ENCODE assay signal across 35 cellular contexts in the genomic region with DNA sequence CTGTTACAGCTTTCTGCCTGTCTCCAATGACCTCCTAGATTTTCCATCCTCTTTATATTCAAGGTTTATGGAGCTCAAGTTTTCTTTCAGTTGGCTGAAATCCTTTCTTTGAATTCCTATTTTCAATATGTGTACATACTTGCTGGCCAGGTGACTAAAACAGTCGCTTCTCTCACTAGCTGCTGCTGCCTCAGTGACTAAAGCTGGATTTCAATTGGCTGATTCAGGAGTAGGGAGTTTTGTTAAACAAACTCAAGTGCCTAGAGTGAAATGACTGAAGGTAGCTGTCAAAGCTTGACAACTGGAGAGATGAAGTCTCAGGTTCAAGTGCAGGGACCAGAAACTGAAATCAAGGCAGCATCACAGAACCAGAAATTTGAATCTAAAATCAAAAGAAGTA. TPM values are rescaled to one million over a fixed set of nuclear protein-coding genes. Genes with fewer than 3 reads are reported as not detected.
"Had no signal": no experiment of that assay in that cellular context is flagged by ENCODE, and none has a peak within 500 bp of the region (broad histone marks: within the 10 kb centered on the region; RNA-seq: fewer than 3 reads in every experiment).

No MANE protein-coding gene starts in this region.

- ATAC-seq: activated CD8-positive, alpha-beta T cell treated with anti-CD3 and anti-CD28 coated beads, Interleukin-2, amount 10 ng/mL, durations not matched to agents 7 days and 5 days; SK-N-SH treated with all-trans-retinoic acid at 6 μM for 48 hours had no signal

- H3K27ac Mint-ChIP-seq: activated CD4-positive, alpha-beta T cell treated with anti-CD3 and anti-CD28 coated beads, Interleukin-2, amount 10 ng/mL, durations not matched to agents 24 days and 14 days; activated CD8-positive, alpha-beta T cell treated with anti-CD3 and anti-CD28 coated beads, Interleukin-2, amount 10 ng/mL, durations not matched to agents 7 days and 5 days; activated naive CD4-positive, alpha-beta T cell treated with anti-CD3 and anti-CD28 coated beads, Interleukin-2, amount 50 U/mL, for 24 hours; activated naive CD8-positive, alpha-beta T cell treated with anti-CD3 and anti-CD28 coated beads, Interleukin-2, amount 10 ng/mL, durations not matched to agents 7 days and 5 days; activated T-cell treated with anti-CD3 and anti-CD28 coated beads, Interleukin-2, amount 50 U/mL, for 24 hours; activated T-helper 2 cell treated with anti-CD3 and anti-CD28 coated beads, Interferon-gamma antibody, Interleukin-2, Interleukin-4, amounts not matched to agents 10 μg/mL and 5 μg/mL and 100 μg/mL, durations not matched to agents 14 hours and 24 hours and 36 hours had no signal

- H3K4me2 ChIP-seq: KMS-11 had no signal

- H3K9ac ChIP-seq: KMS-11 had no signal

- H3K4me3 Mint-ChIP-seq: activated CD4-positive, alpha-beta T cell treated with anti-CD3 and anti-CD28 coated beads, Interleukin-2, amount 10 ng/mL, durations not matched to agents 24 days and 14 days; activated CD8-positive, alpha-beta T cell treated with anti-CD3 and anti-CD28 coated beads, Interleukin-2, amount 10 ng/mL, durations not matched to agents 7 days and 5 days; activated naive CD4-positive, alpha-beta T cell treated with anti-CD3 and anti-CD28 coated beads, Interleukin-2, amount 50 U/mL, for 24 hours; activated naive CD8-positive, alpha-beta T cell treated with anti-CD3 and anti-CD28 coated beads, Interleukin-2, amount 10 ng/mL, durations not matched to agents 7 days and 5 days; activated T-cell treated with anti-CD3 and anti-CD28 coated beads, Interleukin-2, amount 50 U/mL, for 24 hours had no signal

- H3K27ac ChIP-seq: ascending aorta, KMS-11, Peyer's patch, WERI-Rb-1 had no signal

- H3K27me3 ChIP-seq: ascending aorta, Peyer's patch had no signal

- H3K4me1 Mint-ChIP-seq: activated CD4-positive, alpha-beta T cell treated with anti-CD3 and anti-CD28 coated beads, Interleukin-2, amount 10 ng/mL, durations not matched to agents 24 days and 14 days; activated naive CD8-positive, alpha-beta T cell treated with anti-CD3 and anti-CD28 coated beads, Interleukin-2, amount 10 ng/mL, durations not matched to agents 7 days and 5 days had no signal

- H3K36me3 Mint-ChIP-seq: activated naive CD4-positive, alpha-beta T cell treated with anti-CD3 and anti-CD28 coated beads, Interleukin-2, amount 50 U/mL, for 24 hours; activated naive CD8-positive, alpha-beta T cell treated with anti-CD3 and anti-CD28 coated beads, Interleukin-2, amount 10 ng/mL, durations not matched to agents 7 days and 5 days had no signal

- H3K9me3 ChIP-seq: ascending aorta, Peyer's patch had no signal

- H3K36me3 ChIP-seq: ascending aorta, Peyer's patch, WERI-Rb-1 had no signal

- H3K4me3 ChIP-seq: ascending aorta, Peyer's patch had no signal

- H3K9me3 Mint-ChIP-seq: activated CD4-positive, alpha-beta T cell treated with anti-CD3 and anti-CD28 coated beads, Interleukin-2, amount 10 ng/mL, durations not matched to agents 24 days and 14 days; activated naive CD4-positive, alpha-beta T cell treated with anti-CD3 and anti-CD28 coated beads, Interleukin-2, amount 50 U/mL, for 24 hours; activated naive CD8-positive, alpha-beta T cell treated with anti-CD3 and anti-CD28 coated beads, Interleukin-2, amount 10 ng/mL, durations not matched to agents 7 days and 5 days; activated T-cell treated with anti-CD3 and anti-CD28 coated beads, Interleukin-2, amount 50 U/mL, for 24 hours; activated T-helper 2 cell treated with anti-CD3 and anti-CD28 coated beads, Interferon-gamma antibody, Interleukin-2, Interleukin-4, amounts not matched to agents 10 μg/mL and 5 μg/mL and 100 μg/mL, durations not matched to agents 14 hours and 24 hours and 36 hours had no signal

- DNase-seq: activated CD4-positive, alpha-beta T cell treated with anti-CD3 and anti-CD28 coated beads for 1 hour; activated CD4-positive, alpha-beta T cell treated with anti-CD3 and anti-CD28 coated beads, Interleukin-2, amount 10 ng/mL, durations not matched to agents 24 days and 14 days; activated CD4-positive, alpha-beta T cell treated with anti-CD3 and anti-CD28 coated beads, Interleukin-2, amount 50 U/mL, for 48 hours; activated CD4-positive, CD25-positive, alpha-beta regulatory T cell; activated CD8-positive, alpha-beta T cell treated with anti-CD3 and anti-CD28 coated beads, Interleukin-2, amount 10 ng/mL, durations not matched to agents 7 days and 5 days; activated gamma-delta T cell; activated naive CD4-positive, alpha-beta T cell treated with Interleukin-2 at 50 U/mL for 16 hours; activated naive CD8-positive, alpha-beta T cell treated with anti-CD3 and anti-CD28 coated beads, Interleukin-2, amount 10 ng/mL, durations not matched to agents 7 days and 5 days; activated T-cell treated with anti-CD3 and anti-CD28 coated beads, Interleukin-2, amount 50 U/mL, for 24 hours; amygdala; NCI-H1105 treated with DMSO at 0.1 percent for 48 hours; NCI-H1436; NCI-H1694; NCI-H1930; NCI-H2107; NCI-H345; NCI-H526 treated with DMSO at 0.1 percent for 48 hours; NCI-H774; Peyer's patch; RPMI8226; SIG-M5; T1000; WERI-Rb-1 had no signal

- H3K4me1 ChIP-seq: ascending aorta, Peyer's patch had no signal

RNA-seq across cellular contexts. Expression of a gene that starts 57.9 kb away (rescaled TPM):
- total RNA-seq: activated CD4-positive, alpha-beta T cell treated with anti-CD3 and anti-CD28 coated beads, Interleukin-2, amount 10 ng/mL, durations not matched to agents 24 days and 14 days; activated CD8-positive, alpha-beta T cell treated with anti-CD3 and anti-CD28 coated beads, Interleukin-2, amount 10 ng/mL, durations not matched to agents 7 days and 5 days; activated naive CD8-positive, alpha-beta T cell treated with anti-CD3 and anti-CD28 coated beads, Interleukin-2, amount 10 ng/mL, durations not matched to agents 7 days and 5 days; activated T-helper 2 cell treated with anti-CD3 and anti-CD28 coated beads, Interferon-gamma antibody, Interleukin-2, Interleukin-4, amounts not matched to agents 10 μg/mL and 5 μg/mL and 100 μg/mL, durations not matched to agents 14 hours and 24 hours and 36 hours; ascending aorta; cardiac septum; LHCN-M2; M059J; NCI-H460; Peyer's patch; SK-MEL-5; T-helper 1 cell treated with Interleukin-12 subunit alpha and Interleukin-12 subunit beta and Interleukin-4 antibody, amounts not matched to agents 30 ng/mL and 1 ng/mL, for 36 hours; T-helper 2 cell treated with Interferon-gamma antibody and Interleukin-4, amounts not matched to agents 100 ng/mL and 5 ng/mL, for 36 hours had no signal
